ENCODE assay signal across 8 cellular contexts in the genomic region with DNA sequence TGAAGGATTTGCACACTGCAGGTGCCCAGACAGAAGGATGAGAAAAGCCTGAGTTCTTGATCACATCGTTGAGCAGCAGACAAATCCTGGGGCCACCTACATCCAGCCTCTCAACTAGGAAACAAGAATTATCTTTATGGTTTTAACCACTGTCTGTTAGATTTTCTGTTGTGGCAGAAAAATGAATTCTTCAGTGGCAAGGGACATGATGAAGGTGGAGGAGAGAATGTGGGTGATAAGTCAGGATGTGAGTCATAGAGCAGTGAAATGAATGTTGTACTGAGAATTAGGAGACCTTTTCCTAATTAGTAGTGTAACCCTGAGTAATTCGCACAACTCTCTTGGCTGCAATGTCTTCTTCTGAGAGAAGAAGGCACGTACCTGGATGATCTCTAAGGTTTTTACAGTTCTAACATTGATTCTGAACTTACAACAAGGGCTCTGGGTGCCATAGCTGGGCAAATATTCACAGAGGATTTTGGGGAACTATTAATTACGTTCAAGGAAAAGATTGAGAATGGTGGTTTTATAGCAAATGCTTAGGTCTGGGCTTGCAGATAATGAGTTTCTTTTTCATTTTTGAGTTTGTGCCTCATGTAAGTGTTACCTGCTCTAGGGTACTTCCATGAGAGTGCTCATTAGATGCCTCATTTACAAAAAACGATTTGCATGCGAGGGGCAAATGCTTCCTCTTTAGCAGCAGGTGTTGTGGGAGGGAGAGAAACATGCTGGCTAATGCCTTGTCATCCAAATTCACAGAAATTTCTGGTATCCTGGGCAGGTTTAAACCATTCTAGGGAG.
DNase-seq lines count a peak whose midpoint lies in the region; ATAC-seq and TF ChIP-seq lines count a peak whose summit lies in the region.

No MANE protein-coding gene starts in this region.

- H3K79me2 ChIP-seq in smooth muscle cell (ENCODE audit: low read depth): no peaks in the 10 kb centered on the region

- peak overlapping the region; percentile 52 for H3K9ac ChIP-seq in smooth muscle cell (ENCODE audit: low read depth)

- H3K36me3 ChIP-seq in smooth muscle cell (ENCODE audit: low read depth): no peaks in the 10 kb centered on the region

- no peaks in the 10 kb centered on the region for H3K27me3 ChIP-seq in smooth muscle cell (ENCODE audit: low read depth)

- H3K9me3 ChIP-seq in smooth muscle cell (replicated peaks; ENCODE audit: low read depth): no peaks in the 10 kb centered on the region

- peak; percentile 78 for ATAC-seq in HG03159 (IDR thresholded peaks at IDR 0.05; ENCODE audit: unreplicated experiment)
- ATAC-seq in activated B cell treated with CpG ODN at 0.5 μM for 24 hours (ENCODE audit: low read depth): peak; percentile 54

- intact Hi-C loops in activated CD4-positive, alpha-beta T cell treated with anti-CD3 and anti-CD28 coated beads, Interleukin-2, amount 10 ng/mL, durations not matched to agents 24 days and 14 days (cut with micrococcal nuclease): loop anchor here (1.0 to 10.0 kb wide), 9 partner anchors 12 to 1250 kb away; partner anchors contain the start of gene PDS5B
- intact Hi-C loops in activated B cell treated with CpG ODN at 0.5 μM for 24 hours (cut with micrococcal nuclease): no loop called here

- peaks cover 18% of the 10 kb centered on the region for H3F3A ChIP-seq in smooth muscle cell (ENCODE audit: low read depth)

- no peak overlapping the region for H3K4me3 ChIP-seq in smooth muscle cell

- TF ChIP-seq CTCF in activated B cell treated with CpG ODN at 0.5 μM for 24 hours (IDR thresholded peaks at IDR 0.05) (no peak), smooth muscle cell (IDR thresholded peaks at IDR 0.05; ENCODE audit: borderline replicate concordance, insufficient read depth, poor library complexity, severe bottlenecking) (no peak)

- peak overlapping the region; percentile 95 for H3K27ac ChIP-seq in smooth muscle cell (ENCODE audit: low read depth)

- peaks cover 15% of the 10 kb centered on the region for H3K9me3 Mint-ChIP-seq in activated CD4-positive, alpha-beta T cell treated with anti-CD3 and anti-CD28 coated beads, Interleukin-2, amount 10 ng/mL, durations not matched to agents 24 days and 14 days
- peaks cover 4% of the 10 kb centered on the region for H3K9me3 Mint-ChIP-seq in activated B cell treated with CpG ODN at 0.5 μM for 24 hours

- peak overlapping the region; percentile 77 for H3K4me3 Mint-ChIP-seq in activated CD4-positive, alpha-beta T cell treated with anti-CD3 and anti-CD28 coated beads, Interleukin-2, amount 10 ng/mL, durations not matched to agents 24 days and 14 days
- no peak overlapping the region for H3K4me3 Mint-ChIP-seq in activated B cell treated with CpG ODN at 0.5 μM for 24 hours

- no peaks in the 10 kb centered on the region for H3K4me1 ChIP-seq in smooth muscle cell (ENCODE audit: low read depth)

- H3K27ac Mint-ChIP-seq in activated CD4-positive, alpha-beta T cell treated with anti-CD3 and anti-CD28 coated beads, Interleukin-2, amount 10 ng/mL, durations not matched to agents 24 days and 14 days: peak overlapping the region; percentile 91
- H3K27ac Mint-ChIP-seq in activated B cell treated with CpG ODN at 0.5 μM for 24 hours: no peak overlapping the region

- peaks cover 42% of the 10 kb centered on the region for H3K4me1 Mint-ChIP-seq in activated CD4-positive, alpha-beta T cell treated with anti-CD3 and anti-CD28 coated beads, Interleukin-2, amount 10 ng/mL, durations not matched to agents 24 days and 14 days
- H3K4me1 Mint-ChIP-seq in activated B cell treated with CpG ODN at 0.5 μM for 24 hours: peaks cover 11% of the 10 kb centered on the region

- H3K36me3 Mint-ChIP-seq in activated CD4-positive, alpha-beta T cell treated with anti-CD3 and anti-CD28 coated beads, Interleukin-2, amount 10 ng/mL, durations not matched to agents 24 days and 14 days (ENCODE audit: low read depth): no peaks in the 10 kb centered on the region
- H3K36me3 Mint-ChIP-seq in activated B cell treated with CpG ODN at 0.5 μM for 24 hours (ENCODE audit: low read depth): no peaks in the 10 kb centered on the region

- peaks cover 2% of the 10 kb centered on the region for H3K27me3 Mint-ChIP-seq in activated CD4-positive, alpha-beta T cell treated with anti-CD3 and anti-CD28 coated beads, Interleukin-2, amount 10 ng/mL, durations not matched to agents 24 days and 14 days
- no peaks in the 10 kb centered on the region for H3K27me3 Mint-ChIP-seq in activated B cell treated with CpG ODN at 0.5 μM for 24 hours

- H3K4me2 ChIP-seq in smooth muscle cell: peak overlapping the region; percentile 47

- POLR2A ChIA-PET in activated B cell treated with CpG ODN at 0.5 μM for 24 hours (lab: Charles Lee): no interaction called here

- CTCF ChIA-PET in activated B cell treated with CpG ODN at 0.5 μM for 24 hours (lab: Charles Lee): no interaction called here

- WGBS in smooth muscle cell (ENCODE audit: low lambda C conversion rate): 54% methylated on average over 6 of the region's 6 CpGs

- H4K20me1 ChIP-seq in smooth muscle cell (ENCODE audit: low read depth): no peaks in the 10 kb centered on the region

- no peak overlapping the region for H2AFZ ChIP-seq in smooth muscle cell (ENCODE audit: low read depth)

- peak; percentile 77 for DNase-seq in activated CD4-positive, alpha-beta T cell treated with anti-CD3 and anti-CD28 coated beads, Interleukin-2, amount 10 ng/mL, durations not matched to agents 24 days and 14 days
- DNase-seq in activated CD4-positive, alpha-beta T cell treated with anti-CD3 and anti-CD28 coated beads for 4 hours: no peak
- no peak for DNase-seq in activated B cell treated with CpG ODN at 0.5 μM for 24 hours
- DNase-seq in smooth muscle cell (lab: John Stamatoyannopoulos, UW; ENCODE audit: unreplicated experiment): no peak
- no peak for DNase-seq in mesenteric fat pad (ENCODE audit: low spot score)
- no peak for DNase-seq in HPDE6-E6E7 (ENCODE audit: extremely low spot score)
- no peak for DNase-seq in SK-N-DZ (ENCODE audit: low spot score)
